22 cellular contexts compared by ENCODE assay signal in the genomic region with DNA sequence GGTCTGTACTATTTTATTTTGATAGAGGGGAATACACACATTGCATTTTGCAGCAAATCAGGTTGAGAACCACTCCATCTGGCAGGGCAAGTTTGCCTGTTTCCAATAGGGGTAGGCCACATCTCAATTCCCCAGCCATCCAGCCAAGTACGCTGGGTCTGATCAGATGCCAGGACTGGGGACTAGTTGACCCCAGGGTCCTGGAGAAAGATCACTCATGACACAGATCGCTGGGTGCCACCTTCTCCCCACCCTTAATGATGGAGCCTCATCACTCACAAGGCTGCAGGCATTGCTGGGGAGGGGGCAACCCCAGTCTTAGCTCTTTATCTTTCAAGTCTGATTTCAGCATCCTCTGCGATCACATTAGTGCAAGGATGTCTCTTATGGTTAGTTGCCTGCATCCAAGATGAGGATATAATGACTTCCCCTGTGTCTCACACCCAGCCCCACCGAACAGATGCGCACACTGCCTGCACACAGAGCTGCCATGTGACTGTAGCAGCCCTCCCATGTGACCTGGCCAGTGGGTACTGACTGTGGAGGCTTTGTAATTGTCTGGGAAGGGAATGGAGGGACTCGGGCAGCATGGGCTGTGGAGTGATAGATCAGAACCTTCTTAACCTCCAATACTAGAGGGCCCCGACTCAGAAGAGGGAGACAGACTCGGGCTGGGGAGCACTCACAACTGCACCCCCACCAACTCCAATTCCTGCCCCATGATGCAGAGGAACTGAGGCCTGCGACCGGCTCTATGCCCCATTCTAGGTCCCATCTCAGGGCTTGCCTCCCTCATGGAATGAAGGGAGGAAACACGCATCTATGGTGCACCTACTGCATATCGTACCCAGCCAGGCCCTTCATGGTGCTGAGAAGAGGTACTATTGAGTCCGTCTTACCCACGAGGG.
"Had no signal": no experiment of that assay in that cellular context is flagged by ENCODE, and none has a peak within 500 bp of the region (broad histone marks: within the 10 kb centered on the region; RNA-seq: fewer than 3 reads in every experiment).

No MANE protein-coding gene starts in this region.

- H3K4me3 ChIP-seq: body of pancreas, prostate gland, stomach, tibial artery had no signal

- H3K27ac ChIP-seq: body of pancreas, prostate gland, stomach, tibial artery had no signal

- ATAC-seq: activated T-helper 17 cell treated with anti-CD3 and anti-CD28 coated beads, Interleukin-2, amount 50 U/mL, for 72 hours; body of pancreas; left ventricle myocardium superior; sciatic nerve had no signal

- H3K36me3 ChIP-seq: prostate gland, stomach, tibial artery had no signal

- H3K4me1 ChIP-seq: body of pancreas, prostate gland, stomach, tibial artery had no signal

- DNase-seq: activated B cell treated with CpG ODN at 0.5 μM for 24 hours; activated CD4-positive, alpha-beta T cell treated with anti-CD3 and anti-CD28 coated beads, Interleukin-2, amount 10 ng/mL, durations not matched to agents 7 days and 5 days; activated CD8-positive, alpha-beta memory T cell treated with anti-CD3 and anti-CD28 coated beads for 24 hours; activated naive CD4-positive, alpha-beta T cell treated with anti-CD3 and anti-CD28 coated beads, Interleukin-2, amount 10 ng/mL, durations not matched to agents 7 days and 5 days; body of pancreas; dermis blood vessel endothelial cell; endodermal cell; erythroblast; left ventricle myocardium superior; mesendoderm; SHP77; stimulated activated CD4-positive, alpha-beta T cell treated with anti-CD3 and anti-CD28 coated beads, Interleukin-12 subunit alpha, Interleukin-12 subunit beta, amount 100 ng/mL, for 4 hours; stimulated activated CD4-positive, alpha-beta T cell treated with anti-CD3 and anti-CD28 coated beads, Interleukin-2, amount 100 ng/mL, for 48 hours; stimulated activated CD8-positive, alpha-beta memory T cell treated with anti-CD3 and anti-CD28 coated beads, Interleukin-4, amount 100 ng/mL, for 48 hours; stomach; T-helper 2 cell; tibial artery had no signal

- FAIRE-seq: keratinocyte, TTC549 had no signal

- H3K9me3 ChIP-seq: body of pancreas, prostate gland, stomach, tibial artery had no signal
